In the genomic region with DNA sequence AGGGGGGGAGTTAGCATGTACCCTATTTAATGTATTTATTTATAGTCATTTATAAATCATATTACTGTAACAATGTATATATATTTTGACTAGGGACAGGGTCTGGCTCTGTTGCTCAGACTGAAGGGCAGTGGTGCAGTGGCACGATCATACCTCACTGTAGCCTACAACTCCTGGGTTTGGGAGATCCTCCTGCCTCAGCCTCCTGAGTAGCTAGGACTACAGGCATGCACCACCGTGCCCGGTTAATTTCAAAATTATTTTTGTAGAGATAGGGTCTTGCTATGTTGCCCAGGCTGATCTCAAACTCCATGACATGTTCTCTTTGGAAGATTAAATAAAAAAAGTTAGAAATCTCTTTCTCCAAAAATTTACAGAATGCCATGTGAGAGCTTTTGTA, we compare ENCODE assay signal across 22 cellular contexts. TPM values are rescaled to one million over a fixed set of nuclear protein-coding genes. Genes with fewer than 3 reads are reported as not detected.
DNase-seq lines count a peak whose midpoint lies in the region; ATAC-seq and TF ChIP-seq lines count a peak whose summit lies in the region.
"Had no signal": no experiment of that assay in that cellular context is flagged by ENCODE, and none has a peak within 500 bp of the region (broad histone marks: within the 10 kb centered on the region; RNA-seq: fewer than 3 reads in every experiment).

No MANE protein-coding gene starts in this region.

- peaks cover 59% of the 10 kb centered on the region for H3K79me2 ChIP-seq in PC-9 (ENCODE audit: low read depth)

- no TSS peak for BruUV-seq in PC-9 (replicated peaks; lab: Mats Ljungman, UMichigan)

- no peak overlapping the region for H2AFZ ChIP-seq in PC-9

- no peaks in the 10 kb centered on the region for H3K36me3 Mint-ChIP-seq in progenitor cell of endocrine pancreas (ENCODE audit: insufficient read depth)
- H3K36me3 Mint-ChIP-seq: CD14-positive monocyte; CD8-positive, alpha-beta memory T cell had no signal

- TF ChIP-seq CTCF in PC-9 (conservative IDR thresholded peaks at IDR 0.05) (no peak), progenitor cell of endocrine pancreas (IDR thresholded peaks at IDR 0.05; ENCODE audit: unreplicated experiment) (no peak), psoas muscle (IDR thresholded peaks at IDR 0.05) (no peak)

- H3K9me3 Mint-ChIP-seq in progenitor cell of endocrine pancreas (ENCODE audit: low read depth) = no peaks in the 10 kb centered on the region
- H3K9me3 Mint-ChIP-seq: CD14-positive monocyte; CD8-positive, alpha-beta memory T cell had no signal

- H3K4me3 ChIP-seq in PC-9 (no peak overlapping the region), psoas muscle (no peak overlapping the region)
- H3K4me3 ChIP-seq: HAP-1 had no signal

- H3K4me3 Mint-ChIP-seq in progenitor cell of endocrine pancreas (ENCODE audit: low read depth) = no peak overlapping the region
- H3K4me3 Mint-ChIP-seq: CD14-positive monocyte; CD8-positive, alpha-beta memory T cell had no signal

- no peaks in the 10 kb centered on the region for H4K20me1 ChIP-seq in PC-9 (ENCODE audit: insufficient read depth)

- H3K27ac Mint-ChIP-seq in progenitor cell of endocrine pancreas = peak overlapping the region; percentile 46
- H3K27ac Mint-ChIP-seq: CD14-positive monocyte; CD8-positive, alpha-beta memory T cell had no signal

- H3K27me3 Mint-ChIP-seq in progenitor cell of endocrine pancreas = no peaks in the 10 kb centered on the region

- no peak overlapping the region for H3K4me2 ChIP-seq in PC-9

- H3K9me3 ChIP-seq in PC-9 (ENCODE audit: insufficient read depth, low read depth) (no peaks in the 10 kb centered on the region), psoas muscle (no peaks in the 10 kb centered on the region)
- H3K9me3 ChIP-seq: BE2C, HAP-1 had no signal

- 92 to 93% (median 93%) methylated on average over 3 of the region's 3 CpGs for WGBS in psoas muscle, 3 donors

- 0 out of 2 replicates have a peak overlapping the region, but pooled peaks have one; percentile 23 for H3K27ac ChIP-seq in PC-9
- H3K27ac ChIP-seq in psoas muscle = no peak overlapping the region
- H3K27ac ChIP-seq: RWPE1 had no signal

- CTCF ChIA-PET in PC-9 (lab: Charles Lee) = no interaction called here

- H3K9me2 ChIP-seq in PC-9 (ENCODE audit: insufficient read depth) = no peaks in the 10 kb centered on the region

- ATAC-seq in left lobe of liver (peak; percentile 16), psoas muscle (no peak), GM21447 (IDR thresholded peaks at IDR 0.05; ENCODE audit: unreplicated experiment) (no peak)

- peaks cover 6% of the 10 kb centered on the region for H3K4me1 Mint-ChIP-seq in progenitor cell of endocrine pancreas (ENCODE audit: low read depth)
- H3K4me1 Mint-ChIP-seq: CD8-positive, alpha-beta memory T cell had no signal

- no peaks in the 10 kb centered on the region for H3K27me3 ChIP-seq in PC-9 (ENCODE audit: insufficient read depth, low read depth)
- H3K27me3 ChIP-seq in psoas muscle (ENCODE audit: insufficient read depth in 3 of 3, low read length in 2 of 3) = no peaks in the 10 kb centered on the region
- H3K27me3 ChIP-seq: BE2C had no signal

- H3F3A ChIP-seq in PC-9 (ENCODE audit: insufficient read depth, low read depth) = 0 out of 2 replicates have a peak, but pooled peaks cover 4% of the 10 kb centered on the region

- H3K4me1 ChIP-seq in PC-9 (replicated peaks; ENCODE audit: insufficient read depth) = peaks cover 10% of the 10 kb centered on the region
- H3K4me1 ChIP-seq in psoas muscle = no peaks in the 10 kb centered on the region
- H3K4me1 ChIP-seq: BE2C, HAP-1 had no signal

- POLR2A ChIA-PET in PC-9 (lab: Charles Lee; ENCODE audit: unreplicated experiment) = no interaction called here

- intact Hi-C loops in PC-9 (cut with micrococcal nuclease; ENCODE audit: unreplicated experiment) = no loop called here
- intact Hi-C loops in psoas muscle (cut with DNase I) = no loop called here

- peaks cover 22% of the 10 kb centered on the region for H3K36me3 ChIP-seq in PC-9 (ENCODE audit: low read depth)
- no peaks in the 10 kb centered on the region for H3K36me3 ChIP-seq in psoas muscle (ENCODE audit: insufficient read depth in 1 of 2, low read depth in 1 of 2)
- H3K36me3 ChIP-seq: BE2C, HAP-1 had no signal

- DNase-seq in PC-9 (no peak), left lobe of liver (ENCODE audit: low spot score) (no peak), progenitor cell of endocrine pancreas (ENCODE audit: low spot score, unreplicated experiment) (no peak), psoas muscle (no peak), NCI-H524 (lab: John Stamatoyannopoulos, UW) (no peak), NCI-H1694 treated with DMSO at 0.1 percent for 48 hours (lab: John Stamatoyannopoulos, UW) (no peak)
- DNase-seq: ACHN; BE2C; CD8-positive, alpha-beta memory T cell; GOT3; IMR-90; KG1; NCI-H1048; NCI-H1417; NCI-H1694; NCI-H2081; NCI-H2227 treated with DMSO at 0.1 percent for 48 hours; SHP77 had no signal

RNA-seq across cellular contexts. Expression of a gene that starts 52.8 kb away (rescaled TPM):
- total RNA-seq in PC-9 (2021) (62.5 and 77.5 TPM in 2 replicates), left lobe of liver (14.4 TPM), progenitor cell of endocrine pancreas (15.0 and 17.0 TPM in 2 replicates), psoas muscle (1 to 10 TPM in 3 of 4 donors, under 1 TPM in 1; 0.69 to 1.3 (median 1.1) TPM)
- under 1 TPM; 0.39 to 1.00 (median 0.93) TPM for polyA plus RNA-seq in psoas muscle
- polyA plus RNA-seq: CD14-positive monocyte had no signal
